In the genomic region with DNA sequence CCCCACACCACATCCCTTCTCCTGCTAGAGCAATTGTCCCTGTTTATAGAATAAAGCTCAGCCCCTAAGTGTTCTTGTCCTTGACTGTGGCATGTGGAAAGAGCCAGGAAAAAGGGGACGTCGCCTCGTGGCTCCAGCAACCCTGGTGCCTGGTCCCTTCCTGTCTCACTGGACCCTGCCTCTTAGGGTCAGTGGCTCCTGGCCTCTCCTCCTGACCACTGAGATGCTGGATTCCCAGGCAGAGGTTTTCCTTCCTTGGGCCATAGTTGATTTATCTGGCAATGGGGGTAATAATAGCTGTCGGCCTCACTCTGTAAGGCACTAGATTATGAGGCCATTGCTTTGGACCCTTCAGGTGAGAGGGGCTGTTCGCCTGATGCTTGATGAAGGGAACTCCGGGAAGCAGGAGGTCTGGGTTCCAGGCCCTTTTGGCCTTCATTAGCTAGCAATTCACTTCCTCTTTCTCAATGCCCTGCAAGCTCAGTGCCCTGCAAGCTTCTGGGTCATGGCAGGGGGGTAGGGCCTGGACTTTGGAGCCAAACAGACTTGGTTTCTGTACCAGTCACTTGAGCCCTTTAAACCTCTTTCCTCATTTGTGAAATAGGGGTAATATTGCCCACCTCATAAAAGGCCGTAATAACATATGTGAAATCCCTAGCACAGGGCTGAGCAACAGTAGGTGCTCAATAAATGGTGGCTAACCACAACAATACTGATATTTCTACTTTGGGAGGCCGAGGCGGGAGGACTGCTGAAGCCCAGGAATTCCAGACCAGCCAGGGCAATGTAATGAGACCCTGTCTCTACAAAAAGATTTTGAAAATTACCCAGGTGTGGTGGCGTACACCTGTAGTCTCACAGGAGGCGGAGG, we compare ENCODE assay signal across 8 cellular contexts. TPM values are rescaled to one million over a fixed set of nuclear protein-coding genes. Genes with fewer than 3 reads are reported as not detected.
DNase-seq lines count a peak whose midpoint lies in the region; ATAC-seq and TF ChIP-seq lines count a peak whose summit lies in the region.

No MANE protein-coding gene starts in this region.

- H3F3A ChIP-seq in Loucy (ENCODE audit: low read depth), result no peaks in the 10 kb centered on the region

- DNase-seq in choroid plexus epithelial cell (ENCODE audit: low read depth), result no peak
- no peak for DNase-seq in naive thymus-derived CD8-positive, alpha-beta T cell
- no peak for DNase-seq in anterior cingulate cortex (lab: John Stamatoyannopoulos, UW)
- no peak for DNase-seq in stimulated activated naive CD4-positive, alpha-beta T cell treated with Interleukin-2 at 50 U/mL for 16 hours (lab: John Stamatoyannopoulos, UW)

- peak overlapping the region; percentile 97 for H3K4me3 ChIP-seq in Loucy (ENCODE audit: low read length, poor library complexity, severe bottlenecking)
- peak overlapping the region; percentile 86 for H3K4me3 ChIP-seq in choroid plexus epithelial cell (ENCODE audit: low read depth, low read length)

- H2AFZ ChIP-seq in Loucy (ENCODE audit: low read length), result peak overlapping the region; percentile 97

- H4K20me1 ChIP-seq in Loucy (ENCODE audit: insufficient read depth, low read length, poor library complexity, severe bottlenecking), result no peaks in the 10 kb centered on the region

- no peaks in the 10 kb centered on the region for H3K9me3 Mint-ChIP-seq in naive thymus-derived CD8-positive, alpha-beta T cell

- peak overlapping the region; percentile 78 for H3K27ac ChIP-seq in C4-2B

- H3K4me1 ChIP-seq in Loucy (ENCODE audit: insufficient read depth, low read length, poor library complexity, severe bottlenecking), result peaks cover 18% of the 10 kb centered on the region

- H3K79me2 ChIP-seq in Loucy (ENCODE audit: insufficient read depth, low read length), result peaks cover 15% of the 10 kb centered on the region

- peak overlapping the region; percentile 78 to 93 (median 86) for H3K4me3 Mint-ChIP-seq in naive thymus-derived CD8-positive, alpha-beta T cell

- no peaks in the 10 kb centered on the region for H3K27me3 ChIP-seq in Loucy (ENCODE audit: insufficient read depth, low read length, poor library complexity, severe bottlenecking)

- H3K4me2 ChIP-seq in Loucy (ENCODE audit: low read depth, low read length, poor library complexity, severe bottlenecking), result peak overlapping the region; percentile 98

- POLR2A ChIA-PET in naive thymus-derived CD8-positive, alpha-beta T cell (lab: Charles Lee), result interaction anchor here (1.0 to 1.2 kb wide), 3 partner anchors 12 to 45 kb away, joined by 3 to 7 read pairs (median 3); a partner anchor contains a TSS

- no peaks in the 10 kb centered on the region for H3K9me2 ChIP-seq in Loucy (replicated peaks; ENCODE audit: low read depth, low read length)

- H3K9me3 ChIP-seq in Loucy (ENCODE audit: insufficient read depth, low read depth, low read length), result no peaks in the 10 kb centered on the region

- peaks cover 8 to 30% (median 14%) of the 10 kb centered on the region in 4 donors for H3K4me1 Mint-ChIP-seq in naive thymus-derived CD8-positive, alpha-beta T cell

- H3K9ac ChIP-seq in Loucy (ENCODE audit: low read depth, low read length, poor library complexity, severe bottlenecking), result peak overlapping the region; percentile 80

- no peak for TF ChIP-seq CTCF in C4-2B (conservative IDR thresholded peaks at IDR 0.05)
- TF ChIP-seq CTCF in Loucy (conservative IDR thresholded peaks at IDR 0.05; ENCODE audit: low read length), result no peak
- no peak for TF ChIP-seq CTCF in choroid plexus epithelial cell (conservative IDR thresholded peaks at IDR 0.05; ENCODE audit: low read depth, low read length)

- no peak for ATAC-seq in naive thymus-derived CD8-positive, alpha-beta T cell
- no peak for ATAC-seq in GM18867 (IDR thresholded peaks at IDR 0.05; ENCODE audit: unreplicated experiment)
- ATAC-seq in HG03095 (IDR thresholded peaks at IDR 0.05; ENCODE audit: unreplicated experiment), result no peak

- peak overlapping the region in 9 of 10 donors; percentile 44 to 90 (median 83) for H3K27ac Mint-ChIP-seq in naive thymus-derived CD8-positive, alpha-beta T cell

- peaks cover 0 to 4% (median 2%) of the 10 kb centered on the region in 3 donors for H3K36me3 Mint-ChIP-seq in naive thymus-derived CD8-positive, alpha-beta T cell

- H3K27me3 Mint-ChIP-seq in naive thymus-derived CD8-positive, alpha-beta T cell, result no peaks in the 10 kb centered on the region

- H3K36me3 ChIP-seq in Loucy (ENCODE audit: insufficient read depth, low read length), result no peaks in the 10 kb centered on the region

RNA-seq across cellular contexts. Expression of a gene that starts 1.1 kb away (rescaled TPM):
- total RNA-seq in naive thymus-derived CD8-positive, alpha-beta T cell, result 10 to 100 TPM; 15.2 to 18.6 TPM
- polyA plus RNA-seq in naive thymus-derived CD8-positive, alpha-beta T cell, result 10 to 100 TPM in 1 of 3 donors, 1 to 10 TPM in 2; 5.2 to 13.0 (median 7.6) TPM

RNA-seq across cellular contexts. Expression of a gene that starts 38.0 kb away (rescaled TPM):
- 10 to 100 TPM; 30.7 to 32.9 TPM for total RNA-seq in naive thymus-derived CD8-positive, alpha-beta T cell
- polyA plus RNA-seq in naive thymus-derived CD8-positive, alpha-beta T cell, result 10 to 100 TPM; 29.5 to 37.9 (median 36.1) TPM
